ENCODE assay signal across 14 cellular contexts in genomic region chr18:76958692-76959341, GRCh38.
DNase-seq lines count a peak whose midpoint lies in the region; ATAC-seq and TF ChIP-seq lines count a peak whose summit lies in the region.
"Had no signal": no experiment of that assay in that cellular context is flagged by ENCODE, and none has a peak within 500 bp of the region (broad histone marks: within the 10 kb centered on the region; RNA-seq: fewer than 3 reads in every experiment).

No MANE protein-coding gene starts in this region.

- no peaks in the 10 kb centered on the region for H3K9me3 ChIP-seq in body of pancreas
- H3K9me3 ChIP-seq: SJSA1 had no signal

- WGBS in body of pancreas, 2 donors = 45 to 52% methylated on average over 7 to 16 of the region's 16 CpGs

- H3K27ac ChIP-seq in body of pancreas = peak overlapping the region in 1 of 4 donors; percentile 1
- H3K27ac ChIP-seq: SJSA1 had no signal

- H3K4me1 Mint-ChIP-seq in activated T-cell treated with anti-CD3 and anti-CD28 coated beads, Interleukin-2, amount 50 U/mL, for 24 hours (ENCODE audit: low read depth) = peaks cover 26% of the 10 kb centered on the region

- TF ChIP-seq CTCF in body of pancreas (IDR thresholded peaks at IDR 0.05) = no peak

- H3K36me3 Mint-ChIP-seq in activated T-cell treated with anti-CD3 and anti-CD28 coated beads, Interleukin-2, amount 50 U/mL, for 24 hours (ENCODE audit: low read depth) = peaks cover 93% of the 10 kb centered on the region

- DNase-seq in DMS153 (lab: John Stamatoyannopoulos, UW) (peak; percentile 62), NCI-H146 treated with DMSO at 0.1 percent for 48 hours (lab: John Stamatoyannopoulos, UW; ENCODE audit: unreplicated experiment) (peak; percentile 35), body of pancreas (peak in 3 of 4 donors; percentile 28 to 54 (median 46)), mucosa of gallbladder (ENCODE audit: low spot score) (peak; percentile 25), pons (ENCODE audit: low spot score) (no peak), HuH-7 (ENCODE audit: low spot score) (no peak)
- no peak for DNase-seq in activated T-cell treated with anti-CD3 and anti-CD28 coated beads, Interleukin-2, amount 50 U/mL, for 24 hours
- DNase-seq: CD8-positive, alpha-beta T cell; H7; NCI-H526 treated with DMSO at 0.1 percent for 48 hours; stimulated activated naive CD4-positive, alpha-beta T cell treated with Interleukin-2 at 50 U/mL for 16 hours had no signal

- peak; percentile 42 for ATAC-seq in body of pancreas
- ATAC-seq in HG02970 (IDR thresholded peaks at IDR 0.05; ENCODE audit: low FRiP score, unreplicated experiment) = no peak
- ATAC-seq: activated T-helper 17 cell treated with anti-CD3 and anti-CD28 coated beads, Interleukin-2, amount 50 U/mL, for 72 hours; CD8-positive, alpha-beta T cell had no signal

- no peaks in the 10 kb centered on the region for H3K27me3 ChIP-seq in body of pancreas
- H3K27me3 ChIP-seq: SJSA1 had no signal

- peaks cover 9% of the 10 kb centered on the region for H3K4me1 ChIP-seq in body of pancreas
- H3K4me1 ChIP-seq: SJSA1 had no signal

- intact Hi-C loops in body of pancreas (cut with DNase I) = no loop called here

- no peak for TF ChIP-seq POLR2A in body of pancreas (IDR thresholded peaks at IDR 0.05)

- no peaks in the 10 kb centered on the region for H3K9me3 Mint-ChIP-seq in activated T-cell treated with anti-CD3 and anti-CD28 coated beads, Interleukin-2, amount 50 U/mL, for 24 hours
- H3K9me3 Mint-ChIP-seq: activated T-helper 17 cell treated with anti-CD3 and anti-CD28 coated beads, Interleukin-2, amount 50 U/mL, for 72 hours; CD8-positive, alpha-beta T cell had no signal

- H3K27me3 Mint-ChIP-seq in activated T-cell treated with anti-CD3 and anti-CD28 coated beads, Interleukin-2, amount 50 U/mL, for 24 hours = no peaks in the 10 kb centered on the region
- H3K27me3 Mint-ChIP-seq: activated T-helper 17 cell treated with anti-CD3 and anti-CD28 coated beads, Interleukin-2, amount 50 U/mL, for 72 hours had no signal

- H3K36me3 ChIP-seq in body of pancreas (replicated peaks in 1 of 2; ENCODE audit: insufficient read depth in 1 of 2, low read depth in 2 of 2) = peaks cover 0 to 6% of the 10 kb centered on the region in 2 donors

- H3K4me3 Mint-ChIP-seq in activated T-cell treated with anti-CD3 and anti-CD28 coated beads, Interleukin-2, amount 50 U/mL, for 24 hours = no peak overlapping the region
- H3K4me3 Mint-ChIP-seq: activated T-helper 17 cell treated with anti-CD3 and anti-CD28 coated beads, Interleukin-2, amount 50 U/mL, for 72 hours; CD8-positive, alpha-beta T cell had no signal

- H3K4me3 ChIP-seq in body of pancreas = no peak overlapping the region
- H3K4me3 ChIP-seq: SJSA1 had no signal

- no peak overlapping the region for H3K27ac Mint-ChIP-seq in activated T-cell treated with anti-CD3 and anti-CD28 coated beads, Interleukin-2, amount 50 U/mL, for 24 hours
- H3K27ac Mint-ChIP-seq: activated T-helper 17 cell treated with anti-CD3 and anti-CD28 coated beads, Interleukin-2, amount 50 U/mL, for 72 hours; CD8-positive, alpha-beta T cell had no signal

Comparison
In these comparisons a context has a peak if more than half of its experiments do, and no peak if none do; other contexts are left out.
1. DNase-seq: peak in DMS153 (single experiment), NCI-H146 treated with DMSO at 0.1 percent for 48 hours (single experiment), body of pancreas (3 of 4) and mucosa of gallbladder (single experiment); none in activated T-cell treated with anti-CD3 and anti-CD28 coated beads, Interleukin-2, amount 50 U/mL, for 24 hours (single experiment), pons (single experiment) and HuH-7 (single experiment).